In the genomic region with DNA sequence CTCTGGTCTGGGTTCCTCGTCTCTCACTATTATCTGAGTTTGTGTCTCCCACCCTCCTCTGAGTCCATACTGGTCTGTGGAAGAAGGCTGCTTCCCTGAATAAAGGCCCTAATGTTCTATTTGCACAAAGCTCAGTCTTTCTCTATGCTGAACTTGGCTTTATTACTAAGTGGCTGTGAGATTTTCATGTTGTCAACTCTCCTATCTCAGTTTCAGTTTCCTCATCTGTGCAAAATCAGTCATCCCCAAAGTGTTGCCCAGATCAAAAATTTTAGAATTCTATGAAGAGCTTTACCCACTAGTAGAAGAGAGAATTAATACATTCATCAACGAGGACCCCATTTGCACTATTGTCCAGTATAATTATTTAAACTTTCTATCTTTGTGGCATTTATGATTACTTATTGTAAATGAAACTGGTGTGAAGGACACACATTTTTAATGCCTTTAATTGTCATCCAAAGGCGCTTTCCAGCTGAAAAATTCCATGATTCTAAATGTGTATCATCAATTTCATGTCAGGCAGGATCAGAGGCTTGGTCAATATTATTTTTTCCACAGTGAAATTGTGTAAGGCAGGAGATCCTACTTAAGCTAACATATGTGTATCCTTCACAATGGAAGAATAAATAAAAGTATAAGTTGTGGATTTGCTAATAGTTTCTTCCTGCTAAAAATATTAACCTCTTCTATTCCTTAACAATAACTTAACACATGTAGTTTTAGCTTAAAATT, we compare ENCODE assay signal across 10 cellular contexts.
DNase-seq lines count a peak whose midpoint lies in the region; ATAC-seq and TF ChIP-seq lines count a peak whose summit lies in the region.
"Had no signal": no experiment of that assay in that cellular context is flagged by ENCODE, and none has a peak within 500 bp of the region (broad histone marks: within the 10 kb centered on the region; RNA-seq: fewer than 3 reads in every experiment).

No MANE protein-coding gene starts in this region.

- no peak for TF ChIP-seq CTCF in GM10266 (IDR thresholded peaks at IDR 0.05; ENCODE audit: control insufficient read depth, insufficient read depth, low read depth, missing control alignments)

- ATAC-seq in GM19025 (IDR thresholded peaks at IDR 0.05; ENCODE audit: low read depth, unreplicated experiment), result peak; percentile 67
- ATAC-seq in HG02610 (IDR thresholded peaks at IDR 0.05; ENCODE audit: unreplicated experiment), result peak; percentile 82
- peak; percentile 79 for ATAC-seq in HG03439 (IDR thresholded peaks at IDR 0.05; ENCODE audit: unreplicated experiment)
- ATAC-seq: lower lobe of right lung had no signal

- DNase-seq in GM10266 (ENCODE audit: extremely low spot score), result peak; percentile 32
- no peak for DNase-seq in superior temporal gyrus (ENCODE audit: extremely low spot score)
- no peak for DNase-seq in NCI-H526 treated with DMSO at 0.1 percent for 48 hours (lab: John Stamatoyannopoulos, UW)
- DNase-seq in amniotic stem cell (lab: John Stamatoyannopoulos, UW), result no peak
- DNase-seq in amygdala (lab: John Stamatoyannopoulos, UW), result no peak
- DNase-seq: lower lobe of right lung, NCI-H1092 had no signal
